15 cellular contexts compared by ENCODE assay signal in genomic region chr16:70391446-70391845, GRCh38.
"Had no signal": no experiment of that assay in that cellular context is flagged by ENCODE, and none has a peak within 500 bp of the region (broad histone marks: within the 10 kb centered on the region; RNA-seq: fewer than 3 reads in every experiment).

No MANE protein-coding gene starts in this region.

- H3K4me1 Mint-ChIP-seq: activated naive CD4-positive, alpha-beta T cell treated with anti-CD3 and anti-CD28 coated beads, Interleukin-2, amount 10 ng/mL, durations not matched to agents 7 days and 5 days; memory B cell had no signal

- H3K27ac ChIP-seq: sigmoid colon had no signal

- DNase-seq: activated CD4-positive, alpha-beta T cell treated with anti-CD3 and anti-CD28 coated beads, Interleukin-2, amount 50 U/mL, for 48 hours; activated CD8-positive, alpha-beta memory T cell treated with anti-CD3 and anti-CD28 coated beads, Interleukin-2, amount 50 U/mL, for 48 hours; activated naive CD4-positive, alpha-beta T cell treated with anti-CD3 and anti-CD28 coated beads, Interleukin-2, amount 10 ng/mL, durations not matched to agents 7 days and 5 days; central memory CD4-positive, alpha-beta T cell; effector memory CD8-positive, alpha-beta T cell; SK-N-SH; stimulated activated CD4-positive, alpha-beta T cell treated with anti-CD3 and anti-CD28 coated beads, Interleukin-12 subunit alpha, Interleukin-12 subunit beta, amount 100 ng/mL, for 4 hours; stimulated activated naive CD4-positive, alpha-beta T cell treated with Interleukin-2 at 50 U/mL for 16 hours; T-helper 1 cell; upper lobe of left lung had no signal

- H3K9ac ChIP-seq: SK-N-SH had no signal

- H3K4me3 Mint-ChIP-seq: activated naive CD4-positive, alpha-beta T cell treated with anti-CD3 and anti-CD28 coated beads, Interleukin-2, amount 10 ng/mL, durations not matched to agents 7 days and 5 days; effector memory CD8-positive, alpha-beta T cell; memory B cell; natural killer cell treated with Interleukin-12 subunit alpha and Interleukin-12 subunit beta and Interleukin-15 and Interleukin-18, amount 100 ng/mL, for 72 hours had no signal

- H3K4me3 ChIP-seq: adrenal gland, sigmoid colon, upper lobe of left lung had no signal

- H3K9me3 ChIP-seq: adrenal gland, sigmoid colon, SK-N-SH, upper lobe of left lung had no signal

- H3K27me3 Mint-ChIP-seq: activated naive CD4-positive, alpha-beta T cell treated with anti-CD3 and anti-CD28 coated beads, Interleukin-2, amount 10 ng/mL, durations not matched to agents 7 days and 5 days; effector memory CD8-positive, alpha-beta T cell; memory B cell; natural killer cell treated with Interleukin-12 subunit alpha and Interleukin-12 subunit beta and Interleukin-15 and Interleukin-18, amount 100 ng/mL, for 72 hours had no signal

- H3K27me3 ChIP-seq: adrenal gland, sigmoid colon, upper lobe of left lung had no signal

- H3K27ac Mint-ChIP-seq: activated naive CD4-positive, alpha-beta T cell treated with anti-CD3 and anti-CD28 coated beads, Interleukin-2, amount 10 ng/mL, durations not matched to agents 7 days and 5 days; memory B cell; natural killer cell treated with Interleukin-12 subunit alpha and Interleukin-12 subunit beta and Interleukin-15 and Interleukin-18, amount 100 ng/mL, for 72 hours had no signal

- ATAC-seq: activated CD4-positive, CD25-positive, alpha-beta regulatory T cell treated with anti-CD3 and anti-CD28 coated beads, Interleukin-2, amount 50 U/mL, for 24 hours; effector memory CD8-positive, alpha-beta T cell had no signal

- H3K9me2 ChIP-seq: SK-N-SH had no signal

- H3K9me3 Mint-ChIP-seq: activated naive CD4-positive, alpha-beta T cell treated with anti-CD3 and anti-CD28 coated beads, Interleukin-2, amount 10 ng/mL, durations not matched to agents 7 days and 5 days; effector memory CD8-positive, alpha-beta T cell; memory B cell; natural killer cell treated with Interleukin-12 subunit alpha and Interleukin-12 subunit beta and Interleukin-15 and Interleukin-18, amount 100 ng/mL, for 72 hours had no signal
